ENCODE assay signal across 9 cellular contexts in genomic region chr1:173859547-173859946, GRCh38. TPM values are rescaled to one million over a fixed set of nuclear protein-coding genes. Genes with fewer than 3 reads are reported as not detected.
"Had no signal": no experiment of that assay in that cellular context is flagged by ENCODE, and none has a peak within 500 bp of the region (broad histone marks: within the 10 kb centered on the region; RNA-seq: fewer than 3 reads in every experiment).

No MANE protein-coding gene starts in this region.

RNA-seq across cellular contexts. Expression of gene SERPINC1, which starts 57.6 kb away (rescaled TPM):
- total RNA-seq: dermis microvascular lymphatic vessel endothelial cell, endodermal cell, epithelial cell of proximal tubule, esophagus squamous epithelium, lower leg skin, lung microvascular endothelial cell, mesenteric fat pad, mucosa of descending colon, myocyte had no signal
